ENCODE assay signal across 23 cellular contexts in genomic region chr7:40720401-40720800, GRCh38.
DNase-seq lines count a peak whose midpoint lies in the region; ATAC-seq and TF ChIP-seq lines count a peak whose summit lies in the region.
"Had no signal": no experiment of that assay in that cellular context is flagged by ENCODE, and none has a peak within 500 bp of the region (broad histone marks: within the 10 kb centered on the region; RNA-seq: fewer than 3 reads in every experiment).

No MANE protein-coding gene starts in this region.

- H3K27ac ChIP-seq in ACC112 (ENCODE audit: low read depth, low read length) = peak overlapping the region; percentile 14; the same call in 1 of the 2 replicates
- H3K27ac ChIP-seq in mammary epithelial cell (ENCODE audit: insufficient read depth, low read depth, low read length) = peak overlapping the region; percentile 54
- H3K27ac ChIP-seq: BLaER1, left lung, spleen, stomach had no signal

- no peaks in the 10 kb centered on the region for H3K79me2 ChIP-seq in ACC112 (ENCODE audit: control insufficient read depth, insufficient read depth, low read length, unreplicated experiment)
- H3K79me2 ChIP-seq in mammary epithelial cell (ENCODE audit: insufficient read depth, low read length) = no peaks in the 10 kb centered on the region

- no TSS peak for BruUV-seq in mammary epithelial cell (replicated peaks; lab: Mats Ljungman, UMichigan)

- no peak overlapping the region for H3K9ac ChIP-seq in mammary epithelial cell (ENCODE audit: insufficient read depth, low read length)
- H3K9ac ChIP-seq: BLaER1 had no signal

- H3K4me2 ChIP-seq in mammary epithelial cell (ENCODE audit: insufficient read depth, low read depth, low read length) = peak overlapping the region; percentile 26
- H3K4me2 ChIP-seq: BLaER1 had no signal

- H3K4me1 Mint-ChIP-seq in immature natural killer cell = no peaks in the 10 kb centered on the region
- H3K4me1 Mint-ChIP-seq: activated T-helper 17 cell treated with anti-CD3 and anti-CD28 coated beads, Interleukin-2, amount 50 U/mL, for 72 hours had no signal

- H3K9me3 ChIP-seq in mammary epithelial cell (replicated peaks; ENCODE audit: insufficient read depth, low read length) = no peaks in the 10 kb centered on the region
- H3K9me3 ChIP-seq: BLaER1, left lung, mucosa of descending colon, spleen, stomach had no signal

- CTCF ChIA-PET in mammary epithelial cell (lab: Charles Lee; ENCODE audit: low non-redundant PET) = interaction anchor here (0.5 kb wide), 1 partner anchor 74 kb away, joined by 3 read pairs; no protein-coding TSS in a partner anchor

- DNase-seq in LHCN-M2 (ENCODE audit: low read depth) = peak; percentile 74
- peak; percentile 68 for DNase-seq in mammary epithelial cell
- DNase-seq in kidney tubule cell (ENCODE audit: low spot score) = peak; percentile 23
- DNase-seq in activated naive CD4-positive, alpha-beta T cell treated with anti-CD3 and anti-CD28 coated beads, Interleukin-2, amount 50 U/mL, for 72 hours (ENCODE audit: low spot score in 2 of 2) = no peak
- DNase-seq in NCI-H1417 (lab: John Stamatoyannopoulos, UW) = no peak
- DNase-seq in NCI-H526 (lab: John Stamatoyannopoulos, UW) = no peak
- DNase-seq in immature natural killer cell = no peak
- DNase-seq: activated CD4-positive, alpha-beta T cell treated with anti-CD3 and anti-CD28 coated beads, Interleukin-2, amount 10 ng/mL, durations not matched to agents 7 days and 5 days; Calu3; glutamatergic neuron; left lung; mucosa of descending colon; NCI-H1436; NCI-H69; SIG-M5; spleen; stimulated activated CD4-positive, alpha-beta T cell treated with anti-CD3 and anti-CD28 coated beads, Interleukin-4, amount 100 ng/mL, for 4 hours; stomach had no signal

- WGBS in mammary epithelial cell (ENCODE audit: low coverage, missing lambda C conversion rate) = 58% methylated on average over 1 of the region's 1 CpG

- intact Hi-C loops in mammary epithelial cell (cut with micrococcal nuclease) = no loop called here

- H2AFZ ChIP-seq in ACC112 (ENCODE audit: low read length, unreplicated experiment) = no peak overlapping the region
- H2AFZ ChIP-seq in mammary epithelial cell (ENCODE audit: low read depth, low read length) = no peak overlapping the region

- no peak for ATAC-seq in activated naive CD4-positive, alpha-beta T cell treated with anti-CD3 and anti-CD28 coated beads, Interleukin-2, amount 50 U/mL, for 72 hours
- ATAC-seq: activated T-helper 17 cell treated with anti-CD3 and anti-CD28 coated beads, Interleukin-2, amount 50 U/mL, for 72 hours; HCT116; HepG2; left lung; mucosa of descending colon had no signal

- H3K36me3 ChIP-seq in ACC112 (ENCODE audit: insufficient read depth, low read length) = no peaks in the 10 kb centered on the region
- no peaks in the 10 kb centered on the region for H3K36me3 ChIP-seq in mammary epithelial cell (ENCODE audit: insufficient read depth, low read length)
- H3K36me3 ChIP-seq: BLaER1, left lung, spleen, stomach had no signal

- H3K4me1 ChIP-seq in ACC112 (ENCODE audit: control insufficient read depth, insufficient read depth, low read length, unreplicated experiment) (peaks cover 18% of the 10 kb centered on the region), mammary epithelial cell (ENCODE audit: insufficient read depth, low read length) (peaks cover 34% of the 10 kb centered on the region)
- H3K4me1 ChIP-seq: left lung had no signal

- H4K20me1 ChIP-seq in mammary epithelial cell (ENCODE audit: insufficient read depth, low read length) = no peaks in the 10 kb centered on the region
- H4K20me1 ChIP-seq: BLaER1 had no signal

- no peaks in the 10 kb centered on the region for H3K9me3 Mint-ChIP-seq in activated naive CD4-positive, alpha-beta T cell treated with anti-CD3 and anti-CD28 coated beads, Interleukin-2, amount 50 U/mL, for 72 hours
- peaks cover 0 to 8% (median 3%) of the 10 kb centered on the region in 6 donors for H3K9me3 Mint-ChIP-seq in immature natural killer cell
- H3K9me3 Mint-ChIP-seq: activated CD4-positive, alpha-beta T cell treated with anti-CD3 and anti-CD28 coated beads, Interleukin-2, amount 10 ng/mL, durations not matched to agents 7 days and 5 days had no signal

- in situ Hi-C loops in mammary epithelial cell (cut with MboI; ENCODE audit: low sequenced_read_pairs in 2 of 2) = no loop called here

- peaks cover 0 to 4% of the 10 kb centered on the region in 2 donors for H3K36me3 Mint-ChIP-seq in activated naive CD4-positive, alpha-beta T cell treated with anti-CD3 and anti-CD28 coated beads, Interleukin-2, amount 50 U/mL, for 72 hours
- H3K36me3 Mint-ChIP-seq in immature natural killer cell = no peaks in the 10 kb centered on the region

- H3K4me3 ChIP-seq in ACC112 (ENCODE audit: low read depth, low read length) (no peak overlapping the region), mammary epithelial cell (replicated peaks in 1 of 3; ENCODE audit: insufficient read depth in 1 of 3, low read depth in 2 of 3, low read length in 3 of 3) (no peak overlapping the region)
- H3K4me3 ChIP-seq: BLaER1, left lung, mucosa of descending colon, spleen, stomach had no signal

- no peak overlapping the region for H3K4me3 Mint-ChIP-seq in immature natural killer cell
- H3K4me3 Mint-ChIP-seq: activated CD4-positive, alpha-beta T cell treated with anti-CD3 and anti-CD28 coated beads, Interleukin-2, amount 10 ng/mL, durations not matched to agents 7 days and 5 days; activated T-helper 17 cell treated with anti-CD3 and anti-CD28 coated beads, Interleukin-2, amount 50 U/mL, for 72 hours had no signal

- no peaks in the 10 kb centered on the region for H3K27me3 ChIP-seq in ACC112 (ENCODE audit: insufficient read depth, low read length)
- H3K27me3 ChIP-seq in mammary epithelial cell (ENCODE audit: insufficient read depth, low read length) = no peaks in the 10 kb centered on the region
- H3K27me3 ChIP-seq: BLaER1, left lung, spleen, stomach had no signal

- peaks cover 0 to 2% (median 0%) of the 10 kb centered on the region in 3 donors for H3K27me3 Mint-ChIP-seq in immature natural killer cell (ENCODE audit: low read depth in 3 of 3)
- H3K27me3 Mint-ChIP-seq: activated T-helper 17 cell treated with anti-CD3 and anti-CD28 coated beads, Interleukin-2, amount 50 U/mL, for 72 hours had no signal

- dilution Hi-C loops in mammary epithelial cell (cut with HindIII; ENCODE audit: low sequenced_read_pairs) = no loop called here

- no peak for TF ChIP-seq CTCF in mammary epithelial cell (conservative IDR thresholded peaks at IDR 0.05 in 1 of 2, IDR thresholded peaks at IDR 0.05 in 1 of 2; ENCODE audit: extremely low read depth in 1 of 2, insufficient read depth in 1 of 2, low read depth in 1 of 2, low read length in 2 of 2)

- no peak overlapping the region for H3K27ac Mint-ChIP-seq in activated naive CD4-positive, alpha-beta T cell treated with anti-CD3 and anti-CD28 coated beads, Interleukin-2, amount 50 U/mL, for 72 hours
- H3K27ac Mint-ChIP-seq in immature natural killer cell = no peak overlapping the region
- H3K27ac Mint-ChIP-seq: activated CD4-positive, alpha-beta T cell treated with anti-CD3 and anti-CD28 coated beads, Interleukin-2, amount 10 ng/mL, durations not matched to agents 7 days and 5 days; activated T-helper 17 cell treated with anti-CD3 and anti-CD28 coated beads, Interleukin-2, amount 50 U/mL, for 72 hours had no signal

Comparison
In these comparisons a context has a peak if more than half of its experiments do, and no peak if none do; other contexts are left out.
1. DNase-seq: peak in LHCN-M2 (single experiment), mammary epithelial cell (single experiment) and kidney tubule cell (single experiment); none in activated naive CD4-positive, alpha-beta T cell treated with anti-CD3 and anti-CD28 coated beads, Interleukin-2, amount 50 U/mL, for 72 hours (0 of 2), NCI-H1417 (0 of 3), NCI-H526 (0 of 2) and immature natural killer cell (0 of 3).